ENCODE assay signal across 1 cellular context in genomic region chr18:34976899-34977786, GRCh38.
TF ChIP-seq lines count a peak whose summit lies in the region.

No MANE protein-coding gene starts in this region.

TF ChIP-seq in HepG2, 621 proteins besides CTCF, POLR2A, EP300 and RAD21 (continued from another document and continues in another):
- TF ChIP-seq ZNF446 (CRISPR knock-in tag; IDR thresholded peaks at IDR 0.05) (no peak), PRDM10 (CRISPR knock-in tag; IDR thresholded peaks at IDR 0.05; ENCODE audit: low read depth) (peak; percentile 35; the same call in 1 of the 2 replicates), SALL1 (CRISPR knock-in tag; IDR thresholded peaks at IDR 0.05) (peak; percentile 69), ATF4 (CRISPR knock-in tag; IDR thresholded peaks at IDR 0.05) (peak in 1 of 2 experiments; percentile 39; a peak in 1 of 4 replicates), RXRA (CRISPR knock-in tag; IDR thresholded peaks at IDR 0.05) (peak; percentile 25; the same call in 1 of the 2 replicates), RARA (CRISPR knock-in tag; IDR thresholded peaks at IDR 0.05) (peak; percentile 30; the same call in 1 of the 2 replicates), ZNF232 (CRISPR knock-in tag; IDR thresholded peaks at IDR 0.05; ENCODE audit: borderline replicate concordance) (0 out of 2 replicates have a peak, but pooled peaks have one; percentile 22), ZNF704 (CRISPR knock-in tag; IDR thresholded peaks at IDR 0.05; ENCODE audit: borderline replicate concordance) (no peak), ZNF510 (CRISPR knock-in tag; IDR thresholded peaks at IDR 0.05; ENCODE audit: low read depth) (no peak), SOX6 (IDR thresholded peaks at IDR 0.05) (no peak), SOX6 (CRISPR knock-in tag; IDR thresholded peaks at IDR 0.05) (peak; percentile 76), KMT2A (CRISPR knock-in tag; IDR thresholded peaks at IDR 0.05) (no peak; the same call in 1 of the 2 replicates), ZBTB4 (CRISPR knock-in tag; IDR thresholded peaks at IDR 0.05; ENCODE audit: borderline replicate concordance) (no peak), ADNP (CRISPR knock-in tag; IDR thresholded peaks at IDR 0.05) (no peak), ATM (IDR thresholded peaks at IDR 0.05; ENCODE audit: borderline replicate concordance) (no peak), ZNF329 (CRISPR knock-in tag; IDR thresholded peaks at IDR 0.05; ENCODE audit: low read depth) (0 out of 2 replicates have a peak, but pooled peaks have one; percentile 8), ASH2L (IDR thresholded peaks at IDR 0.05; ENCODE audit: insufficient read length, low read depth, low read length) (peak; percentile 79), NFAT5 (CRISPR knock-in tag; IDR thresholded peaks at IDR 0.05) (no peak), ZNF777 (CRISPR knock-in tag; IDR thresholded peaks at IDR 0.05) (peak; percentile 15; the same call in 1 of the 2 replicates), MXD3 (CRISPR knock-in tag; IDR thresholded peaks at IDR 0.05) (peak; percentile 20; the same call in 1 of the 2 replicates), GATA4 (IDR thresholded peaks at IDR 0.05; ENCODE audit: borderline replicate concordance, low read depth) (no peak), SP4 (CRISPR knock-in tag; IDR thresholded peaks at IDR 0.05) (peak; percentile 73), AHR (CRISPR knock-in tag; IDR thresholded peaks at IDR 0.05) (no peak), ZNF660 (CRISPR knock-in tag; IDR thresholded peaks at IDR 0.05; ENCODE audit: borderline replicate concordance, low read depth) (no peak), ZNF225 (CRISPR knock-in tag; IDR thresholded peaks at IDR 0.05) (peak; percentile 38; the same call in 1 of the 2 replicates), NAIF1 (CRISPR knock-in tag; IDR thresholded peaks at IDR 0.05; ENCODE audit: borderline replicate concordance) (0 out of 2 replicates have a peak, but pooled peaks have one; percentile 21), ERF (CRISPR knock-in tag; IDR thresholded peaks at IDR 0.05) (peak; percentile 59; the same call in 1 of the 2 replicates), THRA (CRISPR knock-in tag; IDR thresholded peaks at IDR 0.05; ENCODE audit: borderline replicate concordance) (no peak), ZNF609 (CRISPR knock-in tag; IDR thresholded peaks at IDR 0.05; ENCODE audit: borderline replicate concordance) (peak; percentile 39; the same call in 1 of the 2 replicates)
- TF ChIP-seq, protein P1, sequence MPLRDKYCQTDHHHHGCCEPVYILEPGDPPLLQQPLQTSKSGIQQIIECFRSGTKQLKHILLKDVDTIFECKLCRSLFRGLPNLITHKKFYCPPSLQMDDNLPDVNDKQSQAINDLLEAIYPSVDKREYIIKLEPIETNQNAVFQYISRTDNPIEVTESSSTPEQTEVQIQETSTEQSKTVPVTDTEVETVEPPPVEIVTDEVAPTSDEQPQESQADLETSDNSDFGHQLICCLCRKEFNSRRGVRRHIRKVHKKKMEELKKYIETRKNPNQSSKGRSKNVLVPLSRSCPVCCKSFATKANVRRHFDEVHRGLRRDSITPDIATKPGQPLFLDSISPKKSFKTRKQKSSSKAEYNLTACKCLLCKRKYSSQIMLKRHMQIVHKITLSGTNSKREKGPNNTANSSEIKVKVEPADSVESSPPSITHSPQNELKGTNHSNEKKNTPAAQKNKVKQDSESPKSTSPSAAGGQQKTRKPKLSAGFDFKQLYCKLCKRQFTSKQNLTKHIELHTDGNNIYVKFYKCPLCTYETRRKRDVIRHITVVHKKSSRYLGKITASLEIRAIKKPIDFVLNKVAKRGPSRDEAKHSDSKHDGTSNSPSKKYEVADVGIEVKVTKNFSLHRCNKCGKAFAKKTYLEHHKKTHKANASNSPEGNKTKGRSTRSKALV (CRISPR knock-in tag; IDR thresholded peaks at IDR 0.05): peak; percentile 13; the same call in 1 of the 2 replicates
